ENCODE assay signal across 1 cellular context in genomic region chr2:201072201-201072530, GRCh38.
TF ChIP-seq lines count a peak whose summit lies in the region.

No MANE protein-coding gene starts in this region.

TF ChIP-seq in GM23338, 12 proteins besides CTCF, POLR2A, EP300 and RAD21 (continued from another document):
- TF ChIP-seq ZNF462 (CRISPR knock-in tag; IDR thresholded peaks at IDR 0.05) (no peak), CREB1 (CRISPR knock-in tag; IDR thresholded peaks at IDR 0.05; ENCODE audit: low read depth) (no peak), REST (IDR thresholded peaks at IDR 0.05; ENCODE audit: unreplicated experiment) (no peak), POLR2AphosphoS5 (IDR thresholded peaks at IDR 0.05; ENCODE audit: low read depth) (no peak), JUNB (IDR thresholded peaks at IDR 0.05; ENCODE audit: unreplicated experiment) (no peak), EZH2phosphoT487 (IDR thresholded peaks at IDR 0.05; ENCODE audit: unreplicated experiment) (no peak)
